ENCODE assay signal across 1 cellular context in the genomic region with DNA sequence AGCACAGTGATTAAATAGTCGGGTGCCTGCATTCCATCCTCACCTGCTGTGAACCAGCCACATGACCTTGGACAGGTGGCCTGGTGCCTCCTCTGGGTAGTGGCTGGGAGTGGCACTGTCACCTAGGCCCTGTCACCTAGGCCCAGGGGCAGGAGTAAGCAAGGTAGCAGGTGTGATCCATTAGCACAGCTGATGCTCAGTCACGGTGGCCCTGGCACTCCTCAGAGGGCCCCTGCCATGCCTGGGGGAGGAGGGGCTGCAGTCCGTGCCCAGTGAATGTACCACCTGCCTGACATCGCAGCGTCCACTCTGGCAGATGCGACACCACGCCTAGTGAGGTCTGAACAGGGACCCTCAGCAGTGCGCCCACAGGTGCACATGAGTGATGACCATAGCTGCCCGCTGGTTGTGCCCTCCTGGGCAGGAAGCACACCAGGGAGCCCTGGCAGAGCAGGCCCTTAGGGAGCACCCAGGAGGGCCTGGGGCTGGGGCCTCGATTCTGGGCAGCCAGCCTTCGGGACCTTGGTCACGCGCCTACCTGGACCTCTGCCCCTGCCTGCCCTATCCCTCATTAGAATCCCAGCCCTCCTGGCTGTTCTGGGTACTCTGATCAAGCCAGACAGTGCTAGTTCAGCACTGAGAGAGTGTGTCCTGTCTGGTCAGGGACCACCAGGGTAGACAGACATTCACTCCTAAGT.
TF ChIP-seq lines count a peak whose summit lies in the region.

No MANE protein-coding gene starts in this region.

TF ChIP-seq in HepG2, 621 proteins besides CTCF, POLR2A, EP300 and RAD21 (continued from another document):
- TF ChIP-seq ZNF570 (CRISPR knock-in tag; IDR thresholded peaks at IDR 0.05; ENCODE audit: borderline replicate concordance) (no peak), HNRNPL (IDR thresholded peaks at IDR 0.05; ENCODE audit: low read depth, low read length) (0 out of 2 replicates have a peak, but pooled peaks have one; percentile 39), HNRNPUL1 (IDR thresholded peaks at IDR 0.05; ENCODE audit: low read depth, low read length) (no peak), NPAS2 (CRISPR knock-in tag; IDR thresholded peaks at IDR 0.05; ENCODE audit: borderline replicate concordance) (0 out of 2 replicates have a peak, but pooled peaks have one; percentile 44), U2AF1 (optimal IDR thresholded peaks at IDR 0.05; ENCODE audit: low read depth, low read length) (no peak), ZNF484 (CRISPR knock-in tag; IDR thresholded peaks at IDR 0.05; ENCODE audit: borderline replicate concordance, low read depth) (no peak), ZNF251 (CRISPR knock-in tag; IDR thresholded peaks at IDR 0.05) (no peak), ZNF773 (CRISPR knock-in tag; IDR thresholded peaks at IDR 0.05; ENCODE audit: borderline replicate concordance) (no peak), AGO2 (optimal IDR thresholded peaks at IDR 0.05; ENCODE audit: low read depth, low read length) (peak; percentile 42), PRMT3 (CRISPR knock-in tag; IDR thresholded peaks at IDR 0.05; ENCODE audit: borderline replicate concordance, low read depth) (no peak), TARDBP (CRISPR knock-in tag; IDR thresholded peaks at IDR 0.05) (no peak), ZEB1 (IDR thresholded peaks at IDR 0.05; ENCODE audit: insufficient replicate concordance, low read depth) (no peak), ZNF816 (CRISPR knock-in tag; IDR thresholded peaks at IDR 0.05; ENCODE audit: borderline replicate concordance) (no peak), SRF (IDR thresholded peaks at IDR 0.05; ENCODE audit: low read depth, low read length) (no peak), REL (CRISPR knock-in tag; conservative IDR thresholded peaks at IDR 0.05) (no peak)
- TF ChIP-seq, protein P1, sequence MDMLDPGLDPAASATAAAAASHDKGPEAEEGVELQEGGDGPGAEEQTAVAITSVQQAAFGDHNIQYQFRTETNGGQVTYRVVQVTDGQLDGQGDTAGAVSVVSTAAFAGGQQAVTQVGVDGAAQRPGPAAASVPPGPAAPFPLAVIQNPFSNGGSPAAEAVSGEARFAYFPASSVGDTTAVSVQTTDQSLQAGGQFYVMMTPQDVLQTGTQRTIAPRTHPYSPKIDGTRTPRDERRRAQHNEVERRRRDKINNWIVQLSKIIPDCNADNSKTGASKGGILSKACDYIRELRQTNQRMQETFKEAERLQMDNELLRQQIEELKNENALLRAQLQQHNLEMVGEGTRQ (IDR thresholded peaks at IDR 0.05; ENCODE audit: low read depth, low read length): no peak
- TF ChIP-seq, protein P1 (CRISPR knock-in tag; IDR thresholded peaks at IDR 0.05; ENCODE audit: borderline replicate concordance): no peak
- TF ChIP-seq, protein P2, sequence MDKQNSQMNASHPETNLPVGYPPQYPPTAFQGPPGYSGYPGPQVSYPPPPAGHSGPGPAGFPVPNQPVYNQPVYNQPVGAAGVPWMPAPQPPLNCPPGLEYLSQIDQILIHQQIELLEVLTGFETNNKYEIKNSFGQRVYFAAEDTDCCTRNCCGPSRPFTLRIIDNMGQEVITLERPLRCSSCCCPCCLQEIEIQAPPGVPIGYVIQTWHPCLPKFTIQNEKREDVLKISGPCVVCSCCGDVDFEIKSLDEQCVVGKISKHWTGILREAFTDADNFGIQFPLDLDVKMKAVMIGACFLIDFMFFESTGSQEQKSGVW (CRISPR knock-in tag; IDR thresholded peaks at IDR 0.05; ENCODE audit: borderline replicate concordance): no peak
- TF ChIP-seq, protein P3, sequence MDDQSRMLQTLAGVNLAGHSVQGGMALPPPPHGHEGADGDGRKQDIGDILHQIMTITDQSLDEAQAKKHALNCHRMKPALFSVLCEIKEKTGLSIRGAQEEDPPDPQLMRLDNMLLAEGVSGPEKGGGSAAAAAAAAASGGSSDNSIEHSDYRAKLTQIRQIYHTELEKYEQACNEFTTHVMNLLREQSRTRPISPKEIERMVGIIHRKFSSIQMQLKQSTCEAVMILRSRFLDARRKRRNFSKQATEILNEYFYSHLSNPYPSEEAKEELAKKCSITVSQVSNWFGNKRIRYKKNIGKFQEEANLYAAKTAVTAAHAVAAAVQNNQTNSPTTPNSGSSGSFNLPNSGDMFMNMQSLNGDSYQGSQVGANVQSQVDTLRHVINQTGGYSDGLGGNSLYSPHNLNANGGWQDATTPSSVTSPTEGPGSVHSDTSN (CRISPR knock-in tag; IDR thresholded peaks at IDR 0.05; ENCODE audit: borderline replicate concordance): no peak
- TF ChIP-seq, protein P4, sequence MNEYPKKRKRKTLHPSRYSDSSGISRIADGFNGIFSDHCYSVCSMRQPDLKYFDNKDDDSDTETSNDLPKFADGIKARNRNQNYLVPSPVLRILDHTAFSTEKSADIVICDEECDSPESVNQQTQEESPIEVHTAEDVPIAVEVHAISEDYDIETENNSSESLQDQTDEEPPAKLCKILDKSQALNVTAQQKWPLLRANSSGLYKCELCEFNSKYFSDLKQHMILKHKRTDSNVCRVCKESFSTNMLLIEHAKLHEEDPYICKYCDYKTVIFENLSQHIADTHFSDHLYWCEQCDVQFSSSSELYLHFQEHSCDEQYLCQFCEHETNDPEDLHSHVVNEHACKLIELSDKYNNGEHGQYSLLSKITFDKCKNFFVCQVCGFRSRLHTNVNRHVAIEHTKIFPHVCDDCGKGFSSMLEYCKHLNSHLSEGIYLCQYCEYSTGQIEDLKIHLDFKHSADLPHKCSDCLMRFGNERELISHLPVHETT (CRISPR knock-in tag; conservative IDR thresholded peaks at IDR 0.05): no peak
- TF ChIP-seq, protein P5, sequence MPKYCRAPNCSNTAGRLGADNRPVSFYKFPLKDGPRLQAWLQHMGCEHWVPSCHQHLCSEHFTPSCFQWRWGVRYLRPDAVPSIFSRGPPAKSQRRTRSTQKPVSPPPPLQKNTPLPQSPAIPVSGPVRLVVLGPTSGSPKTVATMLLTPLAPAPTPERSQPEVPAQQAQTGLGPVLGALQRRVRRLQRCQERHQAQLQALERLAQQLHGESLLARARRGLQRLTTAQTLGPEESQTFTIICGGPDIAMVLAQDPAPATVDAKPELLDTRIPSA (CRISPR knock-in tag; IDR thresholded peaks at IDR 0.05; ENCODE audit: borderline replicate concordance): no peak
- TF ChIP-seq, protein P6, sequence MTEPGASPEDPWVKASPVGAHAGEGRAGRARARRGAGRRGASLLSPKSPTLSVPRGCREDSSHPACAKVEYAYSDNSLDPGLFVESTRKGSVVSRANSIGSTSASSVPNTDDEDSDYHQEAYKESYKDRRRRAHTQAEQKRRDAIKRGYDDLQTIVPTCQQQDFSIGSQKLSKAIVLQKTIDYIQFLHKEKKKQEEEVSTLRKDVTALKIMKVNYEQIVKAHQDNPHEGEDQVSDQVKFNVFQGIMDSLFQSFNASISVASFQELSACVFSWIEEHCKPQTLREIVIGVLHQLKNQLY (CRISPR knock-in tag; IDR thresholded peaks at IDR 0.05): no peak
- TF ChIP-seq, protein P7, sequence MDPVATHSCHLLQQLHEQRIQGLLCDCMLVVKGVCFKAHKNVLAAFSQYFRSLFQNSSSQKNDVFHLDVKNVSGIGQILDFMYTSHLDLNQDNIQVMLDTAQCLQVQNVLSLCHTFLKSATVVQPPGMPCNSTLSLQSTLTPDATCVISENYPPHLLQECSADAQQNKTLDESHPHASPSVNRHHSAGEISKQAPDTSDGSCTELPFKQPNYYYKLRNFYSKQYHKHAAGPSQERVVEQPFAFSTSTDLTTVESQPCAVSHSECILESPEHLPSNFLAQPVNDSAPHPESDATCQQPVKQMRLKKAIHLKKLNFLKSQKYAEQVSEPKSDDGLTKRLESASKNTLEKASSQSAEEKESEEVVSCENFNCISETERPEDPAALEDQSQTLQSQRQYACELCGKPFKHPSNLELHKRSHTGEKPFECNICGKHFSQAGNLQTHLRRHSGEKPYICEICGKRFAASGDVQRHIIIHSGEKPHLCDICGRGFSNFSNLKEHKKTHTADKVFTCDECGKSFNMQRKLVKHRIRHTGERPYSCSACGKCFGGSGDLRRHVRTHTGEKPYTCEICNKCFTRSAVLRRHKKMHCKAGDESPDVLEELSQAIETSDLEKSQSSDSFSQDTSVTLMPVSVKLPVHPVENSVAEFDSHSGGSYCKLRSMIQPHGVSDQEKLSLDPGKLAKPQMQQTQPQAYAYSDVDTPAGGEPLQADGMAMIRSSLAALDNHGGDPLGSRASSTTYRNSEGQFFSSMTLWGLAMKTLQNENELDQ (CRISPR knock-in tag; IDR thresholded peaks at IDR 0.05; ENCODE audit: borderline replicate concordance): no peak
